In the genomic region with DNA sequence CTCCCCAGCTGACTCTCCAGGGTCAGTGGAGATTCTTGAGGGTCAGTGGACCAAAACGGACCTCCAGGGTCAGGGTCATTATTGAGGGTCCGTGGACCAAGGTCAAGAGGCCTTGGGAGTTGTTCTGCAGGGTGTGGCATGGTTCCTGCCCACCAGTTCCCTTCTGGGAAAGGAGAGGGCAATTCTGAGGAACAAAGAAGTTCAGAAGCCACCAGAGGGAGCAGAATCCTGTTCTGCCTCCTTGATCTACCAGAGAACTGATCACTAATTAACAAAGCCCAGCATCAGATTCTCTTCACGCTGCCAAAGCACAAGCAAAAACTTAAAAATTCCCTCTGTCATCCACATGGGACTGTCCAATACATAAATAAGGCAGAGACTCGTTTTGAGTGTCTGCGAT, we compare ENCODE assay signal across 16 cellular contexts.
DNase-seq lines count a peak whose midpoint lies in the region; ATAC-seq and TF ChIP-seq lines count a peak whose summit lies in the region.
"Had no signal": no experiment of that assay in that cellular context is flagged by ENCODE, and none has a peak within 500 bp of the region (broad histone marks: within the 10 kb centered on the region; RNA-seq: fewer than 3 reads in every experiment).

No MANE protein-coding gene starts in this region.

- CTCF ChIA-PET in WTC11 (lab: Charles Lee): interaction anchor here (2.0 kb wide), 1 partner anchor 39 kb away, joined by 5 read pairs; no protein-coding TSS in a partner anchor

- no peaks in the 10 kb centered on the region for H4K20me1 ChIP-seq in DND-41 (ENCODE audit: insufficient read depth, low read length)
- H4K20me1 ChIP-seq: BLaER1 treated with 17β-estradiol and CSF1 and Interleukin-3, amounts not matched to agents 10 nM and 100 nM had no signal

- H2BK12ac ChIP-seq in neuronal stem cell (ENCODE audit: low read length): no peak overlapping the region

- H3K27me3 ChIP-seq in DND-41 (ENCODE audit: insufficient read depth, low read length, poor library complexity): no peaks in the 10 kb centered on the region
- H3K27me3 ChIP-seq in neuronal stem cell (ENCODE audit: control insufficient read depth in 3 of 3, insufficient read depth in 3 of 3, low read depth in 1 of 3, low read length in 3 of 3): peaks cover 0 to 3% (median 0%) of the 10 kb centered on the region in 3 experiments
- H3K27me3 ChIP-seq in ovary: no peaks in the 10 kb centered on the region
- H3K27me3 ChIP-seq: BLaER1 treated with 17β-estradiol and CSF1 and Interleukin-3, amounts not matched to agents 10 nM and 100 nM had no signal

- peak overlapping the region; percentile 25 for H3K18ac ChIP-seq in neuronal stem cell (ENCODE audit: low read length)

- H3K23ac ChIP-seq in neuronal stem cell (ENCODE audit: low read depth, low read length, poor library complexity): no peak overlapping the region

- TF ChIP-seq EP300 in ovary (IDR thresholded peaks at IDR 0.05): no peak

- DNase-seq in DND-41 (no peak), HT-29 (ENCODE audit: low spot score) (peak; percentile 7), WTC11 (ENCODE audit: low spot score) (no peak), neuronal stem cell (ENCODE audit: low spot score) (no peak), GM20000 (ENCODE audit: low spot score) (no peak), ovary (no peak)
- DNase-seq: ACHN; Calu3; CD4-positive, alpha-beta T cell; DMS 273 treated with DMSO at 0.1 percent for 48 hours; EL; GM23248; HFFc6 had no signal

- no peaks in the 10 kb centered on the region for H3K36me3 Mint-ChIP-seq in WTC11

- no peak overlapping the region for H3K4me3 Mint-ChIP-seq in WTC11
- H3K4me3 Mint-ChIP-seq: CD4-positive, alpha-beta T cell; HFFc6 had no signal

- no peak overlapping the region for H3K4me2 ChIP-seq in DND-41 (ENCODE audit: insufficient read depth, low read length)
- H3K4me2 ChIP-seq in neuronal stem cell (ENCODE audit: insufficient read depth, low read length, poor library complexity, severe bottlenecking): no peak overlapping the region
- H3K4me2 ChIP-seq: BLaER1 treated with 17β-estradiol and CSF1 and Interleukin-3, amounts not matched to agents 10 nM and 100 nM had no signal

- peak; percentile 45 for TF ChIP-seq CTCF in DND-41 (IDR thresholded peaks at IDR 0.05; ENCODE audit: borderline replicate concordance, extremely low read depth, low read length, poor library complexity, severe bottlenecking)
- no peak for TF ChIP-seq CTCF in WTC11 (IDR thresholded peaks at IDR 0.05)
- TF ChIP-seq CTCF in GM20000 (IDR thresholded peaks at IDR 0.05; ENCODE audit: extremely low read depth, missing control alignments): no peak
- no peak for TF ChIP-seq CTCF in ovary (IDR thresholded peaks at IDR 0.05)

- H3K9me3 Mint-ChIP-seq in WTC11: no peaks in the 10 kb centered on the region
- H3K9me3 Mint-ChIP-seq: CD4-positive, alpha-beta T cell had no signal

- no peak overlapping the region for H2BK120ac ChIP-seq in neuronal stem cell (ENCODE audit: low read depth, low read length)

- H3K27ac ChIP-seq in DND-41 (ENCODE audit: low read length): peak overlapping the region; percentile 37
- no peak overlapping the region for H3K27ac ChIP-seq in neuronal stem cell (replicated peaks; ENCODE audit: low read length)
- H3K27ac ChIP-seq in ovary: no peak overlapping the region
- H3K27ac ChIP-seq: BLaER1 treated with 17β-estradiol and CSF1 and Interleukin-3, amounts not matched to agents 10 nM and 100 nM; GM23248 had no signal

- WGBS in neuronal stem cell (ENCODE audit: extremely low coverage in 2 of 2, insufficient read length in 2 of 2, insufficient replicate concordance in 1 of 2), 2 donors: no CpG with 5 or more reads among the region's 5 CpGs
- 40 to 54% (median 43%) methylated on average over 5 of the region's 5 CpGs for WGBS in ovary, 3 donors

- no peak overlapping the region for H3K14ac ChIP-seq in neuronal stem cell (ENCODE audit: low read length)

- H3K79me2 ChIP-seq in DND-41 (ENCODE audit: insufficient read depth, low read length): no peaks in the 10 kb centered on the region

- H2BK15ac ChIP-seq in neuronal stem cell (ENCODE audit: low read length): no peak overlapping the region

- H3K9ac ChIP-seq in DND-41 (ENCODE audit: low read depth, low read length) (no peak overlapping the region), neuronal stem cell (ENCODE audit: low read depth, low read length, poor library complexity) (no peak overlapping the region)
- H3K9ac ChIP-seq: BLaER1 treated with 17β-estradiol and CSF1 and Interleukin-3, amounts not matched to agents 10 nM and 100 nM; GM23248 had no signal

- no peaks in the 10 kb centered on the region for H3K79me1 ChIP-seq in neuronal stem cell (ENCODE audit: low read depth, low read length)

- H3K4me3 ChIP-seq in DND-41 (ENCODE audit: low read depth in 1 of 2, low read length in 2 of 2) (no peak overlapping the region), neuronal stem cell (ENCODE audit: low read length in 2 of 2) (no peak overlapping the region), ovary (no peak overlapping the region)
- H3K4me3 ChIP-seq: BLaER1 treated with 17β-estradiol and CSF1 and Interleukin-3, amounts not matched to agents 10 nM and 100 nM; GM23248; HAP-1 had no signal

- H3K4me1 ChIP-seq in DND-41 (ENCODE audit: insufficient read depth, low read length) (peaks cover 19% of the 10 kb centered on the region), neuronal stem cell (ENCODE audit: control insufficient read depth in 2 of 2, insufficient read depth in 1 of 2, low read depth in 1 of 2, low read length in 2 of 2) (peaks cover 0 to 3% of the 10 kb centered on the region in 2 donors), ovary (ENCODE audit: insufficient read depth) (no peaks in the 10 kb centered on the region)
- H3K4me1 ChIP-seq: HAP-1 had no signal

- H2AFZ ChIP-seq in DND-41 (ENCODE audit: low read depth, low read length) (no peak overlapping the region), neuronal stem cell (ENCODE audit: low read length) (no peak overlapping the region)
- H2AFZ ChIP-seq: GM23248 had no signal

- H3K4ac ChIP-seq in neuronal stem cell (ENCODE audit: low read length): no peak overlapping the region

- H3K27me3 Mint-ChIP-seq in WTC11 (ENCODE audit: low read depth): peaks cover 19% of the 10 kb centered on the region

- H3K36me3 ChIP-seq in DND-41 (ENCODE audit: insufficient read depth, low read length) (no peaks in the 10 kb centered on the region), neuronal stem cell (replicated peaks in 1 of 2; ENCODE audit: control insufficient read depth in 2 of 2, insufficient read depth in 2 of 2, low read length in 2 of 2) (no peaks in the 10 kb centered on the region), ovary (no peaks in the 10 kb centered on the region)
- H3K36me3 ChIP-seq: BLaER1 treated with 17β-estradiol and CSF1 and Interleukin-3, amounts not matched to agents 10 nM and 100 nM; HAP-1 had no signal

- no peak overlapping the region for H4K91ac ChIP-seq in neuronal stem cell (ENCODE audit: low read depth, low read length, poor library complexity)

- H3K9me3 ChIP-seq in DND-41 (ENCODE audit: insufficient read depth, low read length, severe bottlenecking) (no peaks in the 10 kb centered on the region), neuronal stem cell (replicated peaks in 1 of 2; ENCODE audit: control insufficient read depth in 2 of 2, insufficient read depth in 1 of 2, low read depth in 1 of 2, low read length in 2 of 2) (no peaks in the 10 kb centered on the region), ovary (no peaks in the 10 kb centered on the region)
- H3K9me3 ChIP-seq: BLaER1 treated with 17β-estradiol and CSF1 and Interleukin-3, amounts not matched to agents 10 nM and 100 nM; HAP-1 had no signal

- H2AK5ac ChIP-seq in neuronal stem cell (ENCODE audit: low read depth, low read length): no peak overlapping the region

- intact Hi-C loops in ovary (cut with DNase I): no loop called here

- TF ChIP-seq POLR2A in ovary (IDR thresholded peaks at IDR 0.05): no peak

- ATAC-seq in DND-41 (ENCODE audit: insufficient read depth, low read depth) (peak; percentile 43; the same call in 2 of the 3 replicates), WTC11 (peak; percentile 53; the same call in 1 of the 2 replicates), GM21367 (IDR thresholded peaks at IDR 0.05; ENCODE audit: unreplicated experiment) (no peak)

- H3K4me1 Mint-ChIP-seq in WTC11: no peaks in the 10 kb centered on the region

- no peak overlapping the region for H2BK5ac ChIP-seq in neuronal stem cell (ENCODE audit: low read length)

- POLR2A ChIA-PET in WTC11 (lab: Charles Lee): no interaction called here

- H4K8ac ChIP-seq in neuronal stem cell (ENCODE audit: low read depth, low read length): no peak overlapping the region

- no peak overlapping the region for H3K27ac Mint-ChIP-seq in WTC11
- H3K27ac Mint-ChIP-seq: CD4-positive, alpha-beta T cell; HFFc6 had no signal

TF ChIP-seq in WTC11, 78 proteins besides CTCF, POLR2A, EP300 and RAD21 (continues in another document):
- no peak for TF ChIP-seq NR3C1 (CRISPR knock-in tag; conservative IDR thresholded peaks at IDR 0.05; ENCODE audit: low read depth)
- no peak for TF ChIP-seq SOX15 (CRISPR knock-in tag; IDR thresholded peaks at IDR 0.05)
- TF ChIP-seq, protein P1, sequence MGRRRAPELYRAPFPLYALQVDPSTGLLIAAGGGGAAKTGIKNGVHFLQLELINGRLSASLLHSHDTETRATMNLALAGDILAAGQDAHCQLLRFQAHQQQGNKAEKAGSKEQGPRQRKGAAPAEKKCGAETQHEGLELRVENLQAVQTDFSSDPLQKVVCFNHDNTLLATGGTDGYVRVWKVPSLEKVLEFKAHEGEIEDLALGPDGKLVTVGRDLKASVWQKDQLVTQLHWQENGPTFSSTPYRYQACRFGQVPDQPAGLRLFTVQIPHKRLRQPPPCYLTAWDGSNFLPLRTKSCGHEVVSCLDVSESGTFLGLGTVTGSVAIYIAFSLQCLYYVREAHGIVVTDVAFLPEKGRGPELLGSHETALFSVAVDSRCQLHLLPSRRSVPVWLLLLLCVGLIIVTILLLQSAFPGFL (CRISPR knock-in tag; IDR thresholded peaks at IDR 0.05; ENCODE audit: borderline replicate concordance): no peak
- no peak for TF ChIP-seq IRF2 (CRISPR knock-in tag; IDR thresholded peaks at IDR 0.05; ENCODE audit: borderline replicate concordance, low read depth)
- TF ChIP-seq EMX1 (CRISPR knock-in tag; IDR thresholded peaks at IDR 0.05): no peak
